ENCODE assay signal across 20 cellular contexts in genomic region chr5:153572393-153572930, GRCh38.
DNase-seq lines count a peak whose midpoint lies in the region; ATAC-seq, FAIRE-seq and TF ChIP-seq lines count a peak whose summit lies in the region.
"Had no signal": no experiment of that assay in that cellular context is flagged by ENCODE, and none has a peak within 500 bp of the region (broad histone marks: within the 10 kb centered on the region; RNA-seq: fewer than 3 reads in every experiment).

No MANE protein-coding gene starts in this region.

- H3K79me2 ChIP-seq in keratinocyte (ENCODE audit: control insufficient read depth, insufficient read depth, low read length) = no peaks in the 10 kb centered on the region
- H3K79me2 ChIP-seq in osteoblast (ENCODE audit: insufficient read depth, low read length) = no peaks in the 10 kb centered on the region

- H3K36me3 ChIP-seq in right atrium auricular region (no peaks in the 10 kb centered on the region), keratinocyte (ENCODE audit: control insufficient read depth in 2 of 2, extremely low read depth in 1 of 2, insufficient read depth in 2 of 2, low read length in 2 of 2) (no peaks in the 10 kb centered on the region), osteoblast (ENCODE audit: insufficient read depth, low read length) (no peaks in the 10 kb centered on the region)

- H3K27ac Mint-ChIP-seq in brain (peak overlapping the region; percentile 66 to 95 (median 78)), type B pancreatic cell (peak overlapping the region; percentile 21)
- H3K27ac Mint-ChIP-seq: B cell, H9 had no signal

- H3K27ac ChIP-seq in right atrium auricular region (no peak overlapping the region), keratinocyte (ENCODE audit: control insufficient read depth, insufficient read depth, low read length) (no peak overlapping the region), osteoblast (ENCODE audit: low read depth, low read length) (no peak overlapping the region)
- H3K27ac ChIP-seq: 22Rv1, PC-9, RWPE1 had no signal

- peaks cover 43% of the 10 kb centered on the region for H3K4me1 Mint-ChIP-seq in brain
- H3K4me1 Mint-ChIP-seq in type B pancreatic cell (ENCODE audit: unreplicated experiment) = peaks cover 5% of the 10 kb centered on the region
- H3K4me1 Mint-ChIP-seq: B cell had no signal

- peaks cover 4% of the 10 kb centered on the region for H3K27me3 Mint-ChIP-seq in brain
- H3K27me3 Mint-ChIP-seq in type B pancreatic cell = no peaks in the 10 kb centered on the region
- H3K27me3 Mint-ChIP-seq: B cell had no signal

- no peak overlapping the region for H3K4me2 ChIP-seq in keratinocyte (ENCODE audit: control insufficient read depth, extremely low read depth, insufficient read depth, low read depth, low read length)
- no peak overlapping the region for H3K4me2 ChIP-seq in osteoblast (ENCODE audit: insufficient read depth, low read length)
- H3K4me2 ChIP-seq: PC-9 had no signal

- DNase-seq in Right ventricle myocardium superior = no peak
- DNase-seq in right atrium auricular region (ENCODE audit: low spot score) = no peak
- no peak for DNase-seq in keratinocyte (ENCODE audit: low read depth, low spot score)
- no peak for DNase-seq in type B pancreatic cell (ENCODE audit: extremely low spot score, unreplicated experiment)
- DNase-seq in NOMO-1 treated with dmso at 0.1 percent for 144 hours (lab: John Stamatoyannopoulos, UW; ENCODE audit: unreplicated experiment) = no peak
- DNase-seq in osteoblast (ENCODE audit: insufficient read length, low spot score, missing footprints) = no peak
- no peak for DNase-seq in DMS 273 (lab: John Stamatoyannopoulos, UW; ENCODE audit: unreplicated experiment)
- DNase-seq: DMS 273 treated with DMSO at 0.1 percent for 48 hours, H9, KBM-7, MV-4-11, NCI-H2107, NCI-H524, PC-9 had no signal

- H3K9ac ChIP-seq in keratinocyte (ENCODE audit: control insufficient read depth, extremely low read depth, insufficient read depth, low read length) = no peak overlapping the region

- TF ChIP-seq CTCF in right atrium auricular region (IDR thresholded peaks at IDR 0.05) (no peak), brain (conservative IDR thresholded peaks at IDR 0.05) (no peak), keratinocyte (optimal IDR thresholded peaks at IDR 0.05 in 1 of 3, IDR thresholded peaks at IDR 0.05 in 1 of 3, conservative IDR thresholded peaks at IDR 0.05 in 1 of 3; ENCODE audit: extremely low read depth in 1 of 3, insufficient read depth in 2 of 3, low read length in 3 of 3) (no peak), type B pancreatic cell (conservative IDR thresholded peaks at IDR 0.05) (no peak), osteoblast (IDR thresholded peaks at IDR 0.05; ENCODE audit: extremely low read depth, low read depth, low read length) (no peak)

- dilution Hi-C loops in keratinocyte (cut with MboI; ENCODE audit: extremely low pct_ligation_motif_present, low sequenced_read_pairs) = no loop called here

- peak overlapping the region in 3 of 5 experiments; percentile 13 to 67 (median 55) for H3K4me3 Mint-ChIP-seq in brain
- H3K4me3 Mint-ChIP-seq in type B pancreatic cell = no peak overlapping the region
- H3K4me3 Mint-ChIP-seq: B cell, H9 had no signal

- intact Hi-C loops in Right ventricle myocardium superior (cut with DNase I) = no loop called here

- H2AFZ ChIP-seq in keratinocyte (ENCODE audit: control insufficient read depth, low read length) = no peak overlapping the region
- no peak overlapping the region for H2AFZ ChIP-seq in osteoblast (ENCODE audit: low read length)
- H2AFZ ChIP-seq: PC-9 had no signal

- H3K4me1 ChIP-seq in right atrium auricular region = peaks cover 0 to 38% of the 10 kb centered on the region in 2 donors
- H3K4me1 ChIP-seq in keratinocyte (ENCODE audit: control insufficient read depth, extremely low read depth, insufficient read depth, low read length) = peaks cover 5% of the 10 kb centered on the region
- H3K4me1 ChIP-seq in osteoblast (ENCODE audit: insufficient read depth, low read length) = peaks cover 21% of the 10 kb centered on the region

- H3K9me3 Mint-ChIP-seq in brain = peaks cover 0 to 7% (median 0%) of the 10 kb centered on the region in 5 experiments
- no peaks in the 10 kb centered on the region for H3K9me3 Mint-ChIP-seq in type B pancreatic cell
- H3K9me3 Mint-ChIP-seq: H9 had no signal

- H3K9me3 ChIP-seq in right atrium auricular region = no peaks in the 10 kb centered on the region
- H3K9me3 ChIP-seq in keratinocyte (ENCODE audit: control insufficient read depth, low read depth, low read length) = no peaks in the 10 kb centered on the region
- H3K9me3 ChIP-seq in osteoblast (ENCODE audit: low read depth, low read length) = no peaks in the 10 kb centered on the region

- peak; percentile 20 for FAIRE-seq in keratinocyte (lab: Jason Lieb, UNC)
- FAIRE-seq: G401.6, HepG2 had no signal

- H4K20me1 ChIP-seq in keratinocyte (ENCODE audit: control insufficient read depth, extremely low read depth, insufficient read depth, low read length) (no peaks in the 10 kb centered on the region), osteoblast (ENCODE audit: insufficient read depth, low read length) (no peaks in the 10 kb centered on the region)

- ATAC-seq in Right ventricle myocardium superior (ENCODE audit: poor library complexity) = peak; percentile 38
- ATAC-seq: HepG2 had no signal

- H3K27me3 ChIP-seq in right atrium auricular region = no peaks in the 10 kb centered on the region
- H3K27me3 ChIP-seq in keratinocyte (ENCODE audit: control insufficient read depth, extremely low read depth, insufficient read depth, low read length) = no peaks in the 10 kb centered on the region
- H3K27me3 ChIP-seq in osteoblast (ENCODE audit: insufficient read depth, low read length) = no peaks in the 10 kb centered on the region

- H3K4me3 ChIP-seq in right atrium auricular region = no peak overlapping the region
- H3K4me3 ChIP-seq in keratinocyte (ENCODE audit: control insufficient read depth in 2 of 3, extremely low read depth in 1 of 3, insufficient read depth in 2 of 3, low read depth in 1 of 3, low read length in 3 of 3) = no peak overlapping the region
- no peak overlapping the region for H3K4me3 ChIP-seq in osteoblast (ENCODE audit: insufficient read depth, low read length)
- H3K4me3 ChIP-seq: PC-9 had no signal

- peaks cover 3% of the 10 kb centered on the region for H3K36me3 Mint-ChIP-seq in brain
- H3K36me3 Mint-ChIP-seq in type B pancreatic cell = no peaks in the 10 kb centered on the region

- no peaks in the 10 kb centered on the region for H3K9me1 ChIP-seq in keratinocyte (ENCODE audit: control insufficient read depth, extremely low read depth, insufficient read depth, low read length)
